10 cellular contexts compared by ENCODE assay signal in genomic region chr1:228110536-228110935, GRCh38. TPM values are rescaled to one million over a fixed set of nuclear protein-coding genes. Genes with fewer than 3 reads are reported as not detected.
A peak's percentile ranks its signal among the peaks of the same experiment; 100 is the strongest.
DNase-seq lines count a peak whose midpoint lies in the region; ATAC-seq and TF ChIP-seq lines count a peak whose summit lies in the region.
"Had no signal": no experiment of that assay in that cellular context is flagged by ENCODE, and none has a peak within 500 bp of the region (broad histone marks: within the 10 kb centered on the region; RNA-seq: fewer than 3 reads in every experiment).

No MANE protein-coding gene starts in this region.

- CTCF ChIA-PET in SK-N-SH (lab: Yijun Ruan, JAX), result interaction anchor here (1.4 to 5.6 kb wide), 3 partner anchors 20 to 26 kb away, joined by 3 to 31 read pairs (median 4); no protein-coding TSS in a partner anchor
- CTCF ChIA-PET in activated CD8-positive, alpha-beta T cell treated with anti-CD3 and anti-CD28 coated beads for 36 hours (lab: Charles Lee), result interaction anchor here (0.8 to 3.1 kb wide), 2 partner anchors 11 to 20 kb away, joined by 4 to 15 read pairs; no protein-coding TSS in a partner anchor

- H3K4me2 ChIP-seq in SK-N-SH, result peak overlapping the region; percentile 89

- no peaks in the 10 kb centered on the region for H3K9me3 Mint-ChIP-seq in activated CD8-positive, alpha-beta T cell treated with anti-CD3 and anti-CD28 coated beads for 36 hours
- H3K9me3 Mint-ChIP-seq: IgD-negative memory B cell had no signal

- TF ChIP-seq CTCF in SK-N-SH (IDR thresholded peaks at IDR 0.05), result no peak
- no peak for TF ChIP-seq CTCF in activated CD8-positive, alpha-beta T cell treated with anti-CD3 and anti-CD28 coated beads for 36 hours (IDR thresholded peaks at IDR 0.05)
- TF ChIP-seq CTCF in gastroesophageal sphincter (IDR thresholded peaks at IDR 0.05), result no peak
- no peak for TF ChIP-seq CTCF in spleen (IDR thresholded peaks at IDR 0.05 in 8 of 11, conservative IDR thresholded peaks at IDR 0.05 in 3 of 11)

- H3K4me1 ChIP-seq in SK-N-SH (ENCODE audit: control insufficient read depth in 1 of 2, insufficient read depth in 2 of 2, low read depth in 1 of 2, low read length in 1 of 2) (peaks cover 4 to 20% of the 10 kb centered on the region in 2 experiments; a peak in 3 of 4 replicates), gastroesophageal sphincter (peaks cover 3 to 32% (median 10%) of the 10 kb centered on the region in 3 donors), spleen (peaks cover 11 to 41% (median 28%) of the 10 kb centered on the region in 6 donors)

- no peak for TF ChIP-seq RAD21 in SK-N-SH (IDR thresholded peaks at IDR 0.05; ENCODE audit: low read length)

- no peaks in the 10 kb centered on the region for H3K9me2 ChIP-seq in SK-N-SH

- no peaks in the 10 kb centered on the region for H3K27me3 Mint-ChIP-seq in activated CD8-positive, alpha-beta T cell treated with anti-CD3 and anti-CD28 coated beads for 36 hours
- H3K27me3 Mint-ChIP-seq: IgD-negative memory B cell had no signal

- intact Hi-C loops in activated CD8-positive, alpha-beta T cell treated with anti-CD3 and anti-CD28 coated beads for 36 hours (cut with micrococcal nuclease), result no loop called here
- intact Hi-C loops in spleen (cut with DNase I; ENCODE audit: low total_unique reads), result no loop called here

- peak overlapping the region; percentile 23 to 49; a peak in 2 of 4 replicates for H3K27ac ChIP-seq in SK-N-SH (ENCODE audit: low read depth in 2 of 2, low read length in 1 of 2)
- H3K27ac ChIP-seq in gastroesophageal sphincter, result peak overlapping the region in 3 of 4 donors; percentile 94 to 97 (median 96)
- peak overlapping the region in 6 of 8 donors; percentile 86 to 96 (median 92) for H3K27ac ChIP-seq in spleen
- H3K27ac ChIP-seq: 22Rv1 had no signal

- H3K4me3 Mint-ChIP-seq in activated CD8-positive, alpha-beta T cell treated with anti-CD3 and anti-CD28 coated beads for 36 hours, result peak overlapping the region; percentile 83

- in situ Hi-C loops in ACHN (cut with HindIII; ENCODE audit: low pct_ligation_motif_present, low pct_unique_long_range_greater_than_20kb, low sequenced_read_pairs), result no loop called here

- H3K4me3 ChIP-seq in SK-N-SH (ENCODE audit: low read depth in 2 of 2, low read length in 1 of 2) (peak overlapping the region; percentile 100; a peak in 1 of 4 replicates), gastroesophageal sphincter (peak overlapping the region in 1 of 2 donors; percentile 93), spleen (peak overlapping the region in 1 of 8 donors; percentile 89)

- peak overlapping the region; percentile 93; the same call in 1 of the 2 replicates for H3K9ac ChIP-seq in SK-N-SH

- H4K20me1 ChIP-seq in SK-N-SH (ENCODE audit: insufficient read depth), result no peaks in the 10 kb centered on the region

- H3K9me3 ChIP-seq in SK-N-SH, result no peaks in the 10 kb centered on the region
- no peaks in the 10 kb centered on the region for H3K9me3 ChIP-seq in gastroesophageal sphincter
- H3K9me3 ChIP-seq in spleen, result no peaks in the 10 kb centered on the region

- ATAC-seq in SK-N-SH treated with all-trans-retinoic acid at 6 μM for 48 hours (no peak), gastroesophageal sphincter (no peak)
- no peak for ATAC-seq in activated CD8-positive, alpha-beta T cell treated with anti-CD3 and anti-CD28 coated beads for 36 hours

- H3K4me1 Mint-ChIP-seq in activated CD8-positive, alpha-beta T cell treated with anti-CD3 and anti-CD28 coated beads for 36 hours (ENCODE audit: low read depth), result peaks cover 28% of the 10 kb centered on the region

- POLR2A ChIA-PET in SK-N-SH (lab: Yijun Ruan, JAX), result interaction anchor here (1.4 kb wide), 1 partner anchor 297 kb away, joined by 8 read pairs; the partner anchor contains the start of gene TRIM11
- POLR2A ChIA-PET in activated CD8-positive, alpha-beta T cell treated with anti-CD3 and anti-CD28 coated beads for 36 hours (lab: Charles Lee), result interaction anchor here (1.3 to 2.0 kb wide), 7 partner anchors 8 to 55 kb away, joined by 3 to 8 read pairs (median 5); partner anchors contain the start of genes ARF1 and IBA57

- H3K36me3 ChIP-seq in SK-N-SH (replicated peaks in 1 of 2; ENCODE audit: control insufficient read depth in 1 of 2, insufficient read depth in 2 of 2, low read length in 1 of 2), result peaks cover 6 to 21% of the 10 kb centered on the region in 2 experiments
- peaks cover 0 to 26% of the 10 kb centered on the region in 2 donors for H3K36me3 ChIP-seq in gastroesophageal sphincter
- H3K36me3 ChIP-seq in spleen, result peaks cover 0 to 26% (median 20%) of the 10 kb centered on the region in 6 donors

- TF ChIP-seq POLR2A in gastroesophageal sphincter (IDR thresholded peaks at IDR 0.05), result no peak
- TF ChIP-seq POLR2A in spleen (IDR thresholded peaks at IDR 0.05), result no peak

- H3K27ac Mint-ChIP-seq in activated CD8-positive, alpha-beta T cell treated with anti-CD3 and anti-CD28 coated beads for 36 hours, result no peak overlapping the region

- TF ChIP-seq EP300 in SK-N-SH (IDR thresholded peaks at IDR 0.05; ENCODE audit: borderline replicate concordance in 1 of 2, low read depth in 1 of 2, low read length in 1 of 2) (no peak), gastroesophageal sphincter (IDR thresholded peaks at IDR 0.05) (no peak)

- no peak overlapping the region for H2AFZ ChIP-seq in SK-N-SH (ENCODE audit: low read depth)

- no peaks in the 10 kb centered on the region for H3F3A ChIP-seq in SK-N-SH (replicated peaks; ENCODE audit: insufficient read depth)

- H3K36me3 Mint-ChIP-seq in activated CD8-positive, alpha-beta T cell treated with anti-CD3 and anti-CD28 coated beads for 36 hours (ENCODE audit: low read depth), result peaks cover 7% of the 10 kb centered on the region

- H3K79me2 ChIP-seq in SK-N-SH (ENCODE audit: insufficient read depth), result peaks cover 18% of the 10 kb centered on the region; the same call in 1 of the 2 replicates

- H3K27me3 ChIP-seq in SK-N-SH (ENCODE audit: insufficient read depth) (no peaks in the 10 kb centered on the region), gastroesophageal sphincter (no peaks in the 10 kb centered on the region), spleen (replicated peaks in 1 of 7) (no peaks in the 10 kb centered on the region)

- DNase-seq in SK-N-SH, result no peak
- no peak for DNase-seq in activated CD8-positive, alpha-beta T cell treated with anti-CD3 and anti-CD28 coated beads for 36 hours
- DNase-seq in spleen, result no peak
- no peak for DNase-seq in HPDE6-E6E7 (ENCODE audit: extremely low spot score)
- no peak for DNase-seq in ACHN
- DNase-seq in nucleus accumbens (lab: John Stamatoyannopoulos, UW), result no peak

- WGBS in SK-N-SH (ENCODE audit: low lambda C conversion rate), result 87% methylated on average over 7 of the region's 7 CpGs
- WGBS in gastroesophageal sphincter (ENCODE audit: low coverage in 1 of 2), 2 donors, result 88 to 92% methylated on average over 7 of the region's 7 CpGs
- 85 to 96% (median 95%) methylated on average over 7 of the region's 7 CpGs for WGBS in spleen, 5 donors

TF ChIP-seq in SK-N-SH, 30 proteins besides CTCF, POLR2A, EP300 and RAD21 (continues in another document):
- TF ChIP-seq GATA2 (CRISPR knock-in tag; IDR thresholded peaks at IDR 0.05) (no peak; the same call in 1 of the 2 replicates), NFIC (IDR thresholded peaks at IDR 0.05; ENCODE audit: borderline replicate concordance) (no peak)

TF ChIP-seq in SK-N-SH treated with all-trans-retinoic acid at 6 μM for 48 hours, 23 proteins besides CTCF, POLR2A, EP300 and RAD21 (continues in another document):
- TF ChIP-seq ISL1 (CRISPR knock-in tag; IDR thresholded peaks at IDR 0.05), result no peak

RNA-seq across cellular contexts. Expression of gene MRPL55, which starts 1.4 kb away (rescaled TPM):
- polyA plus RNA-seq in SK-N-SH (2012; rRNA removed) (70.3 and 75.3 TPM in 2 replicates), spleen (100 to 1,000 TPM in 2 of 3 donors, 10 to 100 TPM in 1; 95.2 to 114 (median 111) TPM)
- polyA plus RNA-seq in SK-N-SH (2012; cell fraction: cytosol; rRNA removed), result 27.2 and 49.1 TPM in 2 replicates
- polyA plus RNA-seq in SK-N-SH (2012; cell fraction: nucleus; rRNA removed), result 185 and 306 TPM in 2 replicates
- 10 to 100 TPM; 67.8 to 68.3 TPM for total RNA-seq in activated CD8-positive, alpha-beta T cell treated with anti-CD3 and anti-CD28 coated beads for 36 hours
- total RNA-seq in gastroesophageal sphincter (100 to 1,000 TPM in 2 of 4 donors, 10 to 100 TPM in 2; 50.2 to 394 (median 81.5) TPM), spleen (100 to 1,000 TPM in 1 of 7 donors, 10 to 100 TPM in 6; 32.3 to 103 (median 39.0) TPM)

RNA-seq across cellular contexts. Expression of gene C1orf35, which starts 7.4 kb away (rescaled TPM):
- 28.6 and 42.9 TPM in 2 replicates for polyA plus RNA-seq in SK-N-SH (2012; rRNA removed)
- 17.8 and 24.9 TPM in 2 replicates for polyA plus RNA-seq in SK-N-SH (2012; cell fraction: cytosol; rRNA removed)
- polyA plus RNA-seq in SK-N-SH (2012; cell fraction: nucleus; rRNA removed), result 107 and 195 TPM in 2 replicates
- total RNA-seq in activated CD8-positive, alpha-beta T cell treated with anti-CD3 and anti-CD28 coated beads for 36 hours, result 10 to 100 TPM; 22.2 to 23.5 TPM
- 10 to 100 TPM; 11.6 to 16.0 (median 14.6) TPM for total RNA-seq in gastroesophageal sphincter
- 10 to 100 TPM in 6 of 7 donors, 1 to 10 TPM in 1; 7.3 to 14.2 (median 11.9) TPM for total RNA-seq in spleen
- polyA plus RNA-seq in spleen, result 10 to 100 TPM; 18.7 to 23.4 (median 21.7) TPM

RNA-seq across cellular contexts. Expression of gene ARF1, which starts 28.0 kb away (rescaled TPM):
- polyA plus RNA-seq in SK-N-SH (2012; rRNA removed) (659 and 713 TPM in 2 replicates), spleen (100 to 1,000 TPM; 150 to 282 (median 231) TPM)
- polyA plus RNA-seq in SK-N-SH (2012; cell fraction: cytosol; rRNA removed), result 317 and 453 TPM in 2 replicates
- 442 and 463 TPM in 2 replicates for polyA plus RNA-seq in SK-N-SH (2012; cell fraction: nucleus; rRNA removed)
- total RNA-seq in activated CD8-positive, alpha-beta T cell treated with anti-CD3 and anti-CD28 coated beads for 36 hours, result 100 to 1,000 TPM; 349 to 350 TPM
- total RNA-seq in gastroesophageal sphincter (100 to 1,000 TPM; 256 to 385 (median 303) TPM), spleen (100 to 1,000 TPM; 302 to 387 (median 338) TPM)

RNA-seq across cellular contexts. Expression of gene GUK1, which starts 29.5 kb away (rescaled TPM):
- polyA plus RNA-seq in SK-N-SH (2012; rRNA removed) (717 and 742 TPM in 2 replicates), spleen (100 to 1,000 TPM; 279 to 499 (median 316) TPM)
- 457 and 681 TPM in 2 replicates for polyA plus RNA-seq in SK-N-SH (2012; cell fraction: cytosol; rRNA removed)
- 521 and 537 TPM in 2 replicates for polyA plus RNA-seq in SK-N-SH (2012; cell fraction: nucleus; rRNA removed)
- total RNA-seq in activated CD8-positive, alpha-beta T cell treated with anti-CD3 and anti-CD28 coated beads for 36 hours, result 100 to 1,000 TPM; 375 to 376 TPM
- total RNA-seq in gastroesophageal sphincter (100 to 1,000 TPM; 234 to 504 (median 299) TPM), spleen (100 to 1,000 TPM; 167 to 218 (median 186) TPM)

RNA-seq across cellular contexts. Expression of gene GJC2, which starts 39.2 kb away (rescaled TPM):
- polyA plus RNA-seq in SK-N-SH (2012; rRNA removed) (0.92 and 0.97 TPM in 2 replicates), spleen (under 1 TPM; 0.35 to 0.96 (median 0.67) TPM)
- polyA plus RNA-seq in SK-N-SH (2012; cell fraction: cytosol; rRNA removed), result 0.50 and 0.69 TPM in 2 replicates
- polyA plus RNA-seq in SK-N-SH (2012; cell fraction: nucleus; rRNA removed), result 2.1 and 2.9 TPM in 2 replicates
- 1 to 10 TPM; 3.4 to 3.5 TPM for total RNA-seq in activated CD8-positive, alpha-beta T cell treated with anti-CD3 and anti-CD28 coated beads for 36 hours
- total RNA-seq in gastroesophageal sphincter (1 to 10 TPM; 5.1 to 9.0 (median 7.0) TPM), spleen (1 to 10 TPM in 6 of 7 donors, under 1 TPM in 1; 0.94 to 3.5 (median 2.4) TPM)
- polyA plus RNA-seq: IgD-negative memory B cell had no signal

Comparison
In these comparisons a context has a peak if more than half of its experiments do, and no peak if none do; other contexts are left out.
1. H3K27ac ChIP-seq: peak in every context shown above with its lines; median percentile 96 in gastroesophageal sphincter; 92 in spleen; 36 in SK-N-SH.